8 cellular contexts compared by ENCODE assay signal in genomic region chr16:54286330-54287017, GRCh38. TPM values are rescaled to one million over a fixed set of nuclear protein-coding genes. Genes with fewer than 3 reads are reported as not detected.
DNase-seq lines count a peak whose midpoint lies in the region; ATAC-seq and TF ChIP-seq lines count a peak whose summit lies in the region.

Gene IRX3, minus strand, starts transcription at chr16:54286787. Its CDS starts 737 bp downstream, at chr16:54286050.

- intact Hi-C loops in lower lobe of right lung (cut with DNase I), result no loop called here

- peaks cover 16% of the 10 kb centered on the region for H3K4me1 ChIP-seq in SJSA1 (replicated peaks)
- H3K4me1 ChIP-seq in ectodermal cell (ENCODE audit: control insufficient read depth, insufficient read depth, low read length), result peaks cover 14% of the 10 kb centered on the region
- peaks cover 27% of the 10 kb centered on the region for H3K4me1 ChIP-seq in lower lobe of right lung
- peaks cover 0 to 83% (median 10%) of the 10 kb centered on the region in 4 donors for H3K4me1 ChIP-seq in tibial nerve

- no peak for TF ChIP-seq POLR2A in tibial nerve (IDR thresholded peaks at IDR 0.05)

- H3K27ac ChIP-seq in SJSA1, result peak within 1 kb of the TSS; percentile 75
- peak within 1 kb of the TSS; percentile 97 for H3K27ac ChIP-seq in ectodermal cell (ENCODE audit: insufficient read depth, low read depth, low read length, poor library complexity, severe bottlenecking)
- peak within 1 kb of the TSS; percentile 84 for H3K27ac ChIP-seq in lower lobe of right lung
- no peak within 1 kb of the TSS for H3K27ac ChIP-seq in tibial nerve

- 0% methylated on average over 62 of the region's 62 CpGs for WGBS in ectodermal cell, 2 experiments
- WGBS in tibial nerve, 2 donors, result 1% methylated on average over 43 to 61 of the region's 62 CpGs

- TF ChIP-seq EP300 in tibial nerve (IDR thresholded peaks at IDR 0.05), result peak in 1 of 2 donors; percentile 42

- ATAC-seq in lower lobe of right lung (peak; percentile 86 to 90), GM21528 (IDR thresholded peaks at IDR 0.05; ENCODE audit: low FRiP score, unreplicated experiment) (no peak), GM21423 (IDR thresholded peaks at IDR 0.05; ENCODE audit: unreplicated experiment) (no peak)

- no peaks in the 10 kb centered on the region for H3K27me3 ChIP-seq in SJSA1 (replicated peaks)
- H3K27me3 ChIP-seq in ectodermal cell (ENCODE audit: control insufficient read depth, insufficient read depth, low read length, poor library complexity, severe bottlenecking), result peaks cover 87% of the 10 kb centered on the region
- H3K27me3 ChIP-seq in lower lobe of right lung (ENCODE audit: low read depth), result peaks cover 96% of the 10 kb centered on the region
- peaks cover 3 to 95% of the 10 kb centered on the region in 2 donors for H3K27me3 ChIP-seq in tibial nerve

- DNase-seq in DMS114 treated with DMSO at 0.1 percent for 48 hours (lab: John Stamatoyannopoulos, UW; ENCODE audit: unreplicated experiment), result peak; percentile 86
- DNase-seq in LNCaP clone FGC (ENCODE audit: low read depth), result peak; percentile 63
- DNase-seq in SJSA1 (ENCODE audit: low read depth in 1 of 2, low spot score in 2 of 2), result peak; percentile 88 to 94
- DNase-seq in lower lobe of right lung, result peak; percentile 91
- DNase-seq in tibial nerve (ENCODE audit: low spot score in 2 of 2), result peak in 1 of 2 donors; percentile 24

- H3K36me3 ChIP-seq in SJSA1 (peaks cover 35% of the 10 kb centered on the region), ectodermal cell (ENCODE audit: control insufficient read depth, insufficient read depth, low read length) (no peaks in the 10 kb centered on the region), lower lobe of right lung (no peaks in the 10 kb centered on the region), tibial nerve (no peaks in the 10 kb centered on the region)

- H3K4me3 ChIP-seq in LNCaP clone FGC (ENCODE audit: low read depth, low read length), result peak within 1 kb of the TSS; percentile 83
- H3K4me3 ChIP-seq in SJSA1, result peak within 1 kb of the TSS; percentile 93
- peak within 1 kb of the TSS; percentile 80 for H3K4me3 ChIP-seq in ectodermal cell (ENCODE audit: insufficient read depth, low read depth, low read length)
- peak within 1 kb of the TSS; percentile 60 for H3K4me3 ChIP-seq in lower lobe of right lung
- H3K4me3 ChIP-seq in tibial nerve, result peak within 1 kb of the TSS; percentile 26 to 54 (median 43)

- H3K9me3 ChIP-seq in SJSA1 (replicated peaks) (peaks cover 5% of the 10 kb centered on the region), ectodermal cell (ENCODE audit: control insufficient read depth, low read length) (no peaks in the 10 kb centered on the region), lower lobe of right lung (no peaks in the 10 kb centered on the region), tibial nerve (no peaks in the 10 kb centered on the region)

- TF ChIP-seq CTCF in LNCaP clone FGC (IDR thresholded peaks at IDR 0.05; ENCODE audit: control insufficient read depth, extremely low read depth, insufficient read depth) (no peak), lower lobe of right lung (IDR thresholded peaks at IDR 0.05) (no peak), tibial nerve (IDR thresholded peaks at IDR 0.05) (no peak)

RNA-seq across cellular contexts. Expression of gene IRX3, which starts in this region (rescaled TPM):
- total RNA-seq in SJSA1 (2014; rRNA removed; shearing (Covaris generic)), result 8.1 and 8.2 TPM in 2 replicates
- polyA plus RNA-seq in ectodermal cell (2013, experiment 1 of 4), result 38.6 TPM
- polyA plus RNA-seq in ectodermal cell (2013, experiment 2 of 4), result 42.1 TPM
- polyA plus RNA-seq in ectodermal cell (2013, experiment 3 of 4), result 51.7 TPM
- 56.5 TPM for polyA plus RNA-seq in ectodermal cell (2013, experiment 4 of 4)
- total RNA-seq in lower lobe of right lung, result 108 TPM
- 10 to 100 TPM in 1 of 4 donors, 1 to 10 TPM in 3; 1.3 to 10.5 (median 2.0) TPM for total RNA-seq in tibial nerve

Comparison
In these comparisons a context has a peak if more than half of its experiments do, and no peak if none do; other contexts are left out.
1. H3K4me3 ChIP-seq: peak in every context shown above with its lines; median percentile 93 in SJSA1; 83 in LNCaP clone FGC; 80 in ectodermal cell; 60 in lower lobe of right lung; 43 in tibial nerve.
2. H3K27ac ChIP-seq: peak in SJSA1 (single experiment), ectodermal cell (single experiment) and lower lobe of right lung (single experiment); none in tibial nerve (0 of 4).
3. ATAC-seq: peak in lower lobe of right lung (2 of 2); none in GM21528 (single experiment) and GM21423 (single experiment).